8 cellular contexts compared by ENCODE assay signal in the genomic region with DNA sequence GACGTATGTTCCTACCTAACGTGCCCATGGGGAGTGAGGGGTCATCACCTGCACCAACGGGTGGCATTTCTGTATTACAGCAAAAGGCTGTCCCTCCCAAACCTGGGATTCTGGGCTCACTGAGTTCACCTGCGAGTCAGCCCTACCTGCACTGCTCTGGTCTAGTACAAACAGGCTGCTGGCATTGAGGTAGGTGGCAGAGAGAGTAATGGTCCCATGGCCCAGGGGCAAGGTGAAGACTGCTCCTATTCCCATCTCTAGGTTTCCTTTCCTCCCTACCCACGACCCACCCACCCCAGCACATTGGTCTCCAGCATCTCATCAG. TPM values are rescaled to one million over a fixed set of nuclear protein-coding genes. Genes with fewer than 3 reads are reported as not detected.
DNase-seq lines count a peak whose midpoint lies in the region; ATAC-seq, FAIRE-seq and TF ChIP-seq lines count a peak whose summit lies in the region.

No MANE protein-coding gene starts in this region.

- H3K9me3 Mint-ChIP-seq in osteocyte (ENCODE audit: unreplicated experiment), result no peaks in the 10 kb centered on the region

- peak overlapping the region; percentile 88 for H3K9ac ChIP-seq in NT2/D1 (ENCODE audit: insufficient read length, low read depth)
- H3K9ac ChIP-seq in fibroblast of lung (ENCODE audit: insufficient read depth, low read length), result peak overlapping the region; percentile 60

- H3K4me1 Mint-ChIP-seq in osteocyte (ENCODE audit: unreplicated experiment), result peaks cover 18% of the 10 kb centered on the region

- H3K9me3 ChIP-seq in NT2/D1 (ENCODE audit: insufficient read depth, low read length) (no peaks in the 10 kb centered on the region; the same call in 1 of the 2 replicates), fibroblast of lung (ENCODE audit: control insufficient read depth, insufficient read depth, low read depth, low read length) (no peaks in the 10 kb centered on the region)

- H3K27me3 ChIP-seq in NT2/D1 (ENCODE audit: insufficient read depth, insufficient read length) (no peaks in the 10 kb centered on the region), fibroblast of lung (ENCODE audit: control insufficient read depth, insufficient read depth, low read length) (no peaks in the 10 kb centered on the region)

- no peaks in the 10 kb centered on the region for H4K20me1 ChIP-seq in fibroblast of lung (ENCODE audit: control insufficient read depth, extremely low read depth, insufficient read depth, low read length)

- TF ChIP-seq POLR2A in erythroblast (IDR thresholded peaks at IDR 0.05; ENCODE audit: low read length) (no peak), H54 (IDR thresholded peaks at IDR 0.05; ENCODE audit: low read depth, low read length) (no peak)

- H3K27ac ChIP-seq in fibroblast of lung (ENCODE audit: insufficient read depth, low read length), result peak overlapping the region; percentile 51

- DNase-seq in GM10248 (ENCODE audit: extremely low spot score), result peak; percentile 31
- DNase-seq in NT2/D1 (ENCODE audit: low read depth, low spot score), result no peak
- DNase-seq in fibroblast of lung (ENCODE audit: low read depth in 2 of 2), result no peak
- DNase-seq in osteocyte (ENCODE audit: extremely low spot score, unreplicated experiment), result no peak
- no peak for DNase-seq in erythroblast (lab: John Stamatoyannopoulos, UW)
- no peak for DNase-seq in AG08395 (ENCODE audit: low spot score)
- no peak for DNase-seq in H54 (ENCODE audit: insufficient read length, low spot score)

- H3K36me3 ChIP-seq in NT2/D1 (ENCODE audit: insufficient read depth, insufficient read length, low read length) (peaks cover 45% of the 10 kb centered on the region), fibroblast of lung (ENCODE audit: control insufficient read depth, insufficient read depth, low read length) (peaks cover 1% of the 10 kb centered on the region)

- H3K4me1 ChIP-seq in NT2/D1 (ENCODE audit: insufficient read depth, insufficient read length), result peaks cover 3% of the 10 kb centered on the region
- H3K4me1 ChIP-seq in fibroblast of lung (ENCODE audit: control insufficient read depth, extremely low read depth, insufficient read depth, low read length), result no peaks in the 10 kb centered on the region

- peak overlapping the region; percentile 95 for H3K4me3 Mint-ChIP-seq in osteocyte (ENCODE audit: unreplicated experiment)

- peaks cover 2% of the 10 kb centered on the region for H3K79me2 ChIP-seq in fibroblast of lung (ENCODE audit: control insufficient read depth, insufficient read depth, low read length)

- peak overlapping the region; percentile 96 for H3K4me2 ChIP-seq in fibroblast of lung (ENCODE audit: extremely low read depth, insufficient read depth, low read length)

- H3K27me3 Mint-ChIP-seq in osteocyte (ENCODE audit: unreplicated experiment), result no peaks in the 10 kb centered on the region

- H3K36me3 Mint-ChIP-seq in osteocyte (ENCODE audit: unreplicated experiment), result peaks cover 21% of the 10 kb centered on the region

- H3K4me3 ChIP-seq in NT2/D1 (ENCODE audit: insufficient read length, low read depth), result peak overlapping the region; percentile 80
- peak overlapping the region; percentile 65 to 97 (median 93) for H3K4me3 ChIP-seq in fibroblast of lung (replicated peaks in 1 of 4; ENCODE audit: control extremely low read depth in 1 of 4, insufficient read depth in 1 of 4, low read depth in 3 of 4, low read length in 4 of 4)

- CTCF ChIA-PET in GM10248 (lab: Yijun Ruan, JAX), result interaction anchor here (0.7 to 6.8 kb wide), 25 partner anchors 13 to 438 kb away, joined by 3 to 140 read pairs (median 6); partner anchors contain the start of genes RAB5B and ZC3H10

- no peak for FAIRE-seq in H54 (lab: Jason Lieb, UNC)

- peak overlapping the region; percentile 79 for H2AFZ ChIP-seq in fibroblast of lung (ENCODE audit: low read length)

- POLR2A ChIA-PET in GM10248 (lab: Yijun Ruan, JAX), result interaction anchor here (0.8 to 2.3 kb wide), 5 partner anchors 10 to 107 kb away, joined by 4 to 11 read pairs (median 5); partner anchors contain the start of genes PA2G4 and RAB5B

- H3K27ac Mint-ChIP-seq in osteocyte (ENCODE audit: unreplicated experiment), result peak overlapping the region; percentile 87

- no peak for TF ChIP-seq CTCF in GM10248 (IDR thresholded peaks at IDR 0.05; ENCODE audit: control extremely low read depth, extremely low read depth, low read depth, missing control alignments)
- no peak for TF ChIP-seq CTCF in fibroblast of lung (conservative IDR thresholded peaks at IDR 0.05 in 1 of 2, IDR thresholded peaks at IDR 0.05 in 1 of 2; ENCODE audit: low read depth in 1 of 2, low read length in 2 of 2)
- TF ChIP-seq CTCF in osteocyte (IDR thresholded peaks at IDR 0.05), result no peak

- ATAC-seq in GM21723 (IDR thresholded peaks at IDR 0.05; ENCODE audit: unreplicated experiment), result no peak

RNA-seq across cellular contexts. Expression of gene SUOX, which starts 0.4 kb away (rescaled TPM):
- total RNA-seq in fibroblast of lung (9.2 and 11.6 TPM in 2 replicates), osteocyte (16.2 and 19.4 TPM in 2 replicates)
- polyA plus RNA-seq in fibroblast of lung, result 11.1 and 15.0 TPM in 2 replicates
- 9.3 and 13.5 TPM in 2 replicates for polyA plus RNA-seq in fibroblast of lung (2012)
- 18.1 and 48.6 TPM in 2 replicates for polyA minus RNA-seq in fibroblast of lung (ENCODE audit: low replicate concordance)

RNA-seq across cellular contexts. Expression of gene IKZF4, which starts 23.3 kb away (rescaled TPM):
- total RNA-seq in fibroblast of lung (0.51 and 2.0 TPM in 2 replicates), osteocyte (8.2 and 10.6 TPM in 2 replicates)
- polyA plus RNA-seq in fibroblast of lung, result 3.2 and 3.7 TPM in 2 replicates
- polyA plus RNA-seq in fibroblast of lung (2012), result 3.6 and 4.2 TPM in 2 replicates
- polyA minus RNA-seq in fibroblast of lung (ENCODE audit: low replicate concordance), result 17.6 and 17.7 TPM in 2 replicates

RNA-seq across cellular contexts. Expression of gene RAB5B, which starts 23.6 kb away (rescaled TPM):
- total RNA-seq in fibroblast of lung, result 46.2 and 55.3 TPM in 2 replicates
- polyA plus RNA-seq in fibroblast of lung, result 144 and 193 TPM in 2 replicates
- 67.9 and 91.2 TPM in 2 replicates for polyA plus RNA-seq in fibroblast of lung (2012)
- polyA minus RNA-seq in fibroblast of lung (ENCODE audit: low replicate concordance), result 87.0 and 98.6 TPM in 2 replicates
- total RNA-seq in osteocyte, result 126 and 134 TPM in 2 replicates

RNA-seq across cellular contexts. Expression of gene CDK2, which starts 30.9 kb away (rescaled TPM):
- total RNA-seq in fibroblast of lung (12.7 and 14.6 TPM in 2 replicates), osteocyte (27.3 and 29.6 TPM in 2 replicates)
- polyA plus RNA-seq in fibroblast of lung, result 32.5 and 43.5 TPM in 2 replicates
- polyA plus RNA-seq in fibroblast of lung (2012), result 22.4 and 39.5 TPM in 2 replicates
- 70.4 and 79.3 TPM in 2 replicates for polyA minus RNA-seq in fibroblast of lung (ENCODE audit: low replicate concordance)

RNA-seq across cellular contexts. Expression of gene PMEL, which starts 31.7 kb away (rescaled TPM):
- total RNA-seq in fibroblast of lung (0.26 and 0.50 TPM in 2 replicates), osteocyte (1.0 and 1.4 TPM in 2 replicates)
- polyA plus RNA-seq in fibroblast of lung, result 0.41 and 0.84 TPM in 2 replicates
- 0.25 and 0.86 TPM in 2 replicates for polyA plus RNA-seq in fibroblast of lung (2012)
- polyA minus RNA-seq in fibroblast of lung (ENCODE audit: low replicate concordance), result 6.1 TPM in 1 of 2 replicates, not detected in the other
